1 cellular context compared by ENCODE assay signal in genomic region chr20:5788385-5788895, GRCh38.
TF ChIP-seq lines count a peak whose summit lies in the region.

No MANE protein-coding gene starts in this region.

TF ChIP-seq in HepG2, 621 proteins besides CTCF, POLR2A, EP300 and RAD21 (continued from another document and continues in another):
- TF ChIP-seq, protein P1, sequence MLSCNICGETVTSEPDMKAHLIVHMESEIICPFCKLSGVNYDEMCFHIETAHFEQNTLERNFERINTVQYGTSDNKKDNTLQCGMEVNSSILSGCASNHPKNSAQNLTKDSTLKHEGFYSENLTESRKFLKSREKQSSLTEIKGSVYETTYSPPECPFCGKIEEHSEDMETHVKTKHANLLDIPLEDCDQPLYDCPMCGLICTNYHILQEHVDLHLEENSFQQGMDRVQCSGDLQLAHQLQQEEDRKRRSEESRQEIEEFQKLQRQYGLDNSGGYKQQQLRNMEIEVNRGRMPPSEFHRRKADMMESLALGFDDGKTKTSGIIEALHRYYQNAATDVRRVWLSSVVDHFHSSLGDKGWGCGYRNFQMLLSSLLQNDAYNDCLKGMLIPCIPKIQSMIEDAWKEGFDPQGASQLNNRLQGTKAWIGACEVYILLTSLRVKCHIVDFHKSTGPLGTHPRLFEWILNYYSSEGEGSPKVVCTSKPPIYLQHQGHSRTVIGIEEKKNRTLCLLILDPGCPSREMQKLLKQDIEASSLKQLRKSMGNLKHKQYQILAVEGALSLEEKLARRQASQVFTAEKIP (CRISPR knock-in tag; IDR thresholded peaks at IDR 0.05; ENCODE audit: borderline replicate concordance): no peak
- no peak for TF ChIP-seq MZF1 (CRISPR knock-in tag; IDR thresholded peaks at IDR 0.05; ENCODE audit: borderline replicate concordance)
- TF ChIP-seq HMGA1 (CRISPR knock-in tag; conservative IDR thresholded peaks at IDR 0.05): no peak
- no peak for TF ChIP-seq U2AF2 (IDR thresholded peaks at IDR 0.05; ENCODE audit: low read depth, low read length)
- TF ChIP-seq POLR2AphosphoS5 (IDR thresholded peaks at IDR 0.05; ENCODE audit: low read depth, low read length): no peak
- TF ChIP-seq ZNF530 (CRISPR knock-in tag; IDR thresholded peaks at IDR 0.05; ENCODE audit: low read depth): no peak
- TF ChIP-seq, protein P2, sequence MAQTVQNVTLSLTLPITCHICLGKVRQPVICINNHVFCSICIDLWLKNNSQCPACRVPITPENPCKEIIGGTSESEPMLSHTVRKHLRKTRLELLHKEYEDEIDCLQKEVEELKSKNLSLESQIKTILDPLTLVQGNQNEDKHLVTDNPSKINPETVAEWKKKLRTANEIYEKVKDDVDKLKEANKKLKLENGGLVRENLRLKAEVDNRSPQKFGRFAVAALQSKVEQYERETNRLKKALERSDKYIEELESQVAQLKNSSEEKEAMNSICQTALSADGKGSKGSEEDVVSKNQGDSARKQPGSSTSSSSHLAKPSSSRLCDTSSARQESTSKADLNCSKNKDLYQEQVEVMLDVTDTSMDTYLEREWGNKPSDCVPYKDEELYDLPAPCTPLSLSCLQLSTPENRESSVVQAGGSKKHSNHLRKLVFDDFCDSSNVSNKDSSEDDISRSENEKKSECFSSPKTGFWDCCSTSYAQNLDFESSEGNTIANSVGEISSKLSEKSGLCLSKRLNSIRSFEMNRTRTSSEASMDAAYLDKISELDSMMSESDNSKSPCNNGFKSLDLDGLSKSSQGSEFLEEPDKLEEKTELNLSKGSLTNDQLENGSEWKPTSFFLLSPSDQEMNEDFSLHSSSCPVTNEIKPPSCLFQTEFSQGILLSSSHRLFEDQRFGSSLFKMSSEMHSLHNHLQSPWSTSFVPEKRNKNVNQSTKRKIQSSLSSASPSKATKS (CRISPR knock-in tag; IDR thresholded peaks at IDR 0.05): no peak
- no peak for TF ChIP-seq HIVEP1 (CRISPR knock-in tag; IDR thresholded peaks at IDR 0.05)
- no peak for TF ChIP-seq ZBTB34 (CRISPR knock-in tag; IDR thresholded peaks at IDR 0.05)
- TF ChIP-seq FOSL1 (CRISPR knock-in tag; IDR thresholded peaks at IDR 0.05; ENCODE audit: borderline replicate concordance): no peak
- TF ChIP-seq SRF (IDR thresholded peaks at IDR 0.05; ENCODE audit: low read depth, low read length): no peak
- TF ChIP-seq SOX5 (CRISPR knock-in tag; IDR thresholded peaks at IDR 0.05; ENCODE audit: borderline replicate concordance): peak; percentile 43; the same call in 1 of the 2 replicates
- TF ChIP-seq ATF6 (CRISPR knock-in tag; conservative IDR thresholded peaks at IDR 0.05): no peak
- no peak for TF ChIP-seq ATRX (CRISPR knock-in tag; IDR thresholded peaks at IDR 0.05; ENCODE audit: borderline replicate concordance)
- no peak for TF ChIP-seq DR1 (CRISPR knock-in tag; IDR thresholded peaks at IDR 0.05)
- TF ChIP-seq NBN (conservative IDR thresholded peaks at IDR 0.05): no peak
- 0 out of 2 replicates have a peak, but pooled peaks have one; percentile 30 for TF ChIP-seq ZNF3 (CRISPR knock-in tag; IDR thresholded peaks at IDR 0.05)
- TF ChIP-seq ZC3H13 (CRISPR knock-in tag; IDR thresholded peaks at IDR 0.05): no peak
- TF ChIP-seq ZNF709 (CRISPR knock-in tag; IDR thresholded peaks at IDR 0.05): no peak
- 0 out of 2 replicates have a peak, but pooled peaks have one; percentile 48 for TF ChIP-seq NFKBIZ (CRISPR knock-in tag; IDR thresholded peaks at IDR 0.05)
- TF ChIP-seq, protein P3, sequence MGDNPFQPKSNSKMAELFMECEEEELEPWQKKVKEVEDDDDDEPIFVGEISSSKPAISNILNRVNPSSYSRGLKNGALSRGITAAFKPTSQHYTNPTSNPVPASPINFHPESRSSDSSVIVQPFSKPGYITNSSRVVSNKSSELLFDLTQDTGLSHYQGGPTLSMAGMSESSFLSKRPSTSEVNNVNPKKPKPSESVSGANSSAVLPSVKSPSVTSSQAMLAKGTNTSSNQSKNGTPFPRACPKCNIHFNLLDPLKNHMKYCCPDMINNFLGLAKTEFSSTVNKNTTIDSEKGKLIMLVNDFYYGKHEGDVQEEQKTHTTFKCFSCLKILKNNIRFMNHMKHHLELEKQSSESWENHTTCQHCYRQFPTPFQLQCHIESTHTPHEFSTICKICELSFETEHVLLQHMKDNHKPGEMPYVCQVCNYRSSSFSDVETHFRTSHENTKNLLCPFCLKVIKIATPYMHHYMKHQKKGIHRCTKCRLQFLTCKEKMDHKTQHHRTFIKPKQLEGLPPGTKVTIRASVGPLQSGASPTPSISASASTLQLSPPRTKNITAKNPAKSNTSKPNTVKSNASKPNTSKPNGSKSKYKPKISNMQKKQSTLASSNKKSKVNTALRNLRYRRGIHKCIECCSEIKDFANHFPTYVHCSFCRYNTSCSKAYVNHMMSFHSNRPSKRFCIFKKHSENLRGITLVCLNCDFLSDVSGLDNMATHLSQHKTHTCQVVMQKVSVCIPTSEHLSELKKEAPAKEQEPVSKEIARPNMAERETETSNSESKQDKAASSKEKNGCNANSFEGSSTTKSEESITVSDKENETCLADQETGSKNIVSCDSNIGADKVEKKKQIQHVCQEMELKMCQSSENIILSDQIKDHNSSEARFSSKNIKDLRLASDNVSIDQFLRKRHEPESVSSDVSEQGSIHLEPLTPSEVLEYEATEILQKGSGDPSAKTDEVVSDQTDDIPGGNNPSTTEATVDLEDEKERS (CRISPR knock-in tag; IDR thresholded peaks at IDR 0.05): no peak
- peak; percentile 49; the same call in 1 of the 2 replicates for TF ChIP-seq THAP11 (CRISPR knock-in tag; IDR thresholded peaks at IDR 0.05)
- TF ChIP-seq SALL1 (CRISPR knock-in tag; IDR thresholded peaks at IDR 0.05): 0 out of 2 replicates have a peak, but pooled peaks have one; percentile 23
- TF ChIP-seq ZNF605 (CRISPR knock-in tag; IDR thresholded peaks at IDR 0.05): no peak
- no peak for TF ChIP-seq NRL (CRISPR knock-in tag; IDR thresholded peaks at IDR 0.05; ENCODE audit: borderline replicate concordance)
- TF ChIP-seq FOXJ3 (CRISPR knock-in tag; IDR thresholded peaks at IDR 0.05; ENCODE audit: borderline replicate concordance): 0 out of 2 replicates have a peak, but pooled peaks have one; percentile 39
- TF ChIP-seq, protein P4, sequence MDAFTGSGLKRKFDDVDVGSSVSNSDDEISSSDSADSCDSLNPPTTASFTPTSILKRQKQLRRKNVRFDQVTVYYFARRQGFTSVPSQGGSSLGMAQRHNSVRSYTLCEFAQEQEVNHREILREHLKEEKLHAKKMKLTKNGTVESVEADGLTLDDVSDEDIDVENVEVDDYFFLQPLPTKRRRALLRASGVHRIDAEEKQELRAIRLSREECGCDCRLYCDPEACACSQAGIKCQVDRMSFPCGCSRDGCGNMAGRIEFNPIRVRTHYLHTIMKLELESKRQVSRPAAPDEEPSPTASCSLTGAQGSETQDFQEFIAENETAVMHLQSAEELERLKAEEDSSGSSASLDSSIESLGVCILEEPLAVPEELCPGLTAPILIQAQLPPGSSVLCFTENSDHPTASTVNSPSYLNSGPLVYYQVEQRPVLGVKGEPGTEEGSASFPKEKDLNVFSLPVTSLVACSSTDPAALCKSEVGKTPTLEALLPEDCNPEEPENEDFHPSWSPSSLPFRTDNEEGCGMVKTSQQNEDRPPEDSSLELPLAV (CRISPR knock-in tag; conservative IDR thresholded peaks at IDR 0.05; ENCODE audit: low read depth): no peak
- TF ChIP-seq TBX3 (IDR thresholded peaks at IDR 0.05; ENCODE audit: borderline replicate concordance): no peak
- no peak for TF ChIP-seq CEBPB (IDR thresholded peaks at IDR 0.05; ENCODE audit: borderline replicate concordance, low read depth, low read length)
- TF ChIP-seq MAFF (IDR thresholded peaks at IDR 0.05; ENCODE audit: low read depth, low read length): no peak
- no peak for TF ChIP-seq ZNF367 (CRISPR knock-in tag; IDR thresholded peaks at IDR 0.05; ENCODE audit: borderline replicate concordance)
- TF ChIP-seq, protein P5, sequence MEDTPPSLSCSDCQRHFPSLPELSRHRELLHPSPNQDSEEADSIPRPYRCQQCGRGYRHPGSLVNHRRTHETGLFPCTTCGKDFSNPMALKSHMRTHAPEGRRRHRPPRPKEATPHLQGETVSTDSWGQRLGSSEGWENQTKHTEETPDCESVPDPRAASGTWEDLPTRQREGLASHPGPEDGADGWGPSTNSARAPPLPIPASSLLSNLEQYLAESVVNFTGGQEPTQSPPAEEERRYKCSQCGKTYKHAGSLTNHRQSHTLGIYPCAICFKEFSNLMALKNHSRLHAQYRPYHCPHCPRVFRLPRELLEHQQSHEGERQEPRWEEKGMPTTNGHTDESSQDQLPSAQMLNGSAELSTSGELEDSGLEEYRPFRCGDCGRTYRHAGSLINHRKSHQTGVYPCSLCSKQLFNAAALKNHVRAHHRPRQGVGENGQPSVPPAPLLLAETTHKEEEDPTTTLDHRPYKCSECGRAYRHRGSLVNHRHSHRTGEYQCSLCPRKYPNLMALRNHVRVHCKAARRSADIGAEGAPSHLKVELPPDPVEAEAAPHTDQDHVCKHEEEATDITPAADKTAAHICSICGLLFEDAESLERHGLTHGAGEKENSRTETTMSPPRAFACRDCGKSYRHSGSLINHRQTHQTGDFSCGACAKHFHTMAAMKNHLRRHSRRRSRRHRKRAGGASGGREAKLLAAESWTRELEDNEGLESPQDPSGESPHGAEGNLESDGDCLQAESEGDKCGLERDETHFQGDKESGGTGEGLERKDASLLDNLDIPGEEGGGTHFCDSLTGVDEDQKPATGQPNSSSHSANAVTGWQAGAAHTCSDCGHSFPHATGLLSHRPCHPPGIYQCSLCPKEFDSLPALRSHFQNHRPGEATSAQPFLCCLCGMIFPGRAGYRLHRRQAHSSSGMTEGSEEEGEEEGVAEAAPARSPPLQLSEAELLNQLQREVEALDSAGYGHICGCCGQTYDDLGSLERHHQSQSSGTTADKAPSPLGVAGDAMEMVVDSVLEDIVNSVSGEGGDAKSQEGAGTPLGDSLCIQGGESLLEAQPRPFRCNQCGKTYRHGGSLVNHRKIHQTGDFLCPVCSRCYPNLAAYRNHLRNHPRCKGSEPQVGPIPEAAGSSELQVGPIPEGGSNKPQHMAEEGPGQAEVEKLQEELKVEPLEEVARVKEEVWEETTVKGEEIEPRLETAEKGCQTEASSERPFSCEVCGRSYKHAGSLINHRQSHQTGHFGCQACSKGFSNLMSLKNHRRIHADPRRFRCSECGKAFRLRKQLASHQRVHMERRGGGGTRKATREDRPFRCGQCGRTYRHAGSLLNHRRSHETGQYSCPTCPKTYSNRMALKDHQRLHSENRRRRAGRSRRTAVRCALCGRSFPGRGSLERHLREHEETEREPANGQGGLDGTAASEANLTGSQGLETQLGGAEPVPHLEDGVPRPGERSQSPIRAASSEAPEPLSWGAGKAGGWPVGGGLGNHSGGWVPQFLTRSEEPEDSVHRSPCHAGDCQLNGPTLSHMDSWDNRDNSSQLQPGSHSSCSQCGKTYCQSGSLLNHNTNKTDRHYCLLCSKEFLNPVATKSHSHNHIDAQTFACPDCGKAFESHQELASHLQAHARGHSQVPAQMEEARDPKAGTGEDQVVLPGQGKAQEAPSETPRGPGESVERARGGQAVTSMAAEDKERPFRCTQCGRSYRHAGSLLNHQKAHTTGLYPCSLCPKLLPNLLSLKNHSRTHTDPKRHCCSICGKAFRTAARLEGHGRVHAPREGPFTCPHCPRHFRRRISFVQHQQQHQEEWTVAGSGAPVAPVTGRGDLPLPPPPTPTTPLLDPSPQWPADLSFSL (CRISPR knock-in tag; IDR thresholded peaks at IDR 0.05): no peak
- TF ChIP-seq CENPX (CRISPR knock-in tag; IDR thresholded peaks at IDR 0.05): no peak
- TF ChIP-seq FOXO1 (CRISPR knock-in tag; IDR thresholded peaks at IDR 0.05): no peak
- TF ChIP-seq CEBPG (CRISPR knock-in tag; IDR thresholded peaks at IDR 0.05): peak; percentile 51; the same call in 1 of the 2 replicates
- no peak for TF ChIP-seq ZC3H4 (CRISPR knock-in tag; IDR thresholded peaks at IDR 0.05; ENCODE audit: borderline replicate concordance)
- TF ChIP-seq KMT2A (CRISPR knock-in tag; IDR thresholded peaks at IDR 0.05): peak; percentile 25; the same call in 1 of the 2 replicates
- no peak for TF ChIP-seq NR2F2 (IDR thresholded peaks at IDR 0.05; ENCODE audit: borderline replicate concordance, low read depth)
- TF ChIP-seq MXD4 (CRISPR knock-in tag; IDR thresholded peaks at IDR 0.05): no peak
- TF ChIP-seq ZSCAN29 (CRISPR knock-in tag; conservative IDR thresholded peaks at IDR 0.05): 0 out of 2 replicates have a peak, but pooled peaks have one; percentile 35
- TF ChIP-seq FOXP1 (IDR thresholded peaks at IDR 0.05): no peak
- no peak for TF ChIP-seq FOXP1 (CRISPR knock-in tag; IDR thresholded peaks at IDR 0.05)
- TF ChIP-seq THRA (CRISPR knock-in tag; IDR thresholded peaks at IDR 0.05; ENCODE audit: borderline replicate concordance): peak; percentile 74
